2 cellular contexts compared by ENCODE assay signal in the genomic region with DNA sequence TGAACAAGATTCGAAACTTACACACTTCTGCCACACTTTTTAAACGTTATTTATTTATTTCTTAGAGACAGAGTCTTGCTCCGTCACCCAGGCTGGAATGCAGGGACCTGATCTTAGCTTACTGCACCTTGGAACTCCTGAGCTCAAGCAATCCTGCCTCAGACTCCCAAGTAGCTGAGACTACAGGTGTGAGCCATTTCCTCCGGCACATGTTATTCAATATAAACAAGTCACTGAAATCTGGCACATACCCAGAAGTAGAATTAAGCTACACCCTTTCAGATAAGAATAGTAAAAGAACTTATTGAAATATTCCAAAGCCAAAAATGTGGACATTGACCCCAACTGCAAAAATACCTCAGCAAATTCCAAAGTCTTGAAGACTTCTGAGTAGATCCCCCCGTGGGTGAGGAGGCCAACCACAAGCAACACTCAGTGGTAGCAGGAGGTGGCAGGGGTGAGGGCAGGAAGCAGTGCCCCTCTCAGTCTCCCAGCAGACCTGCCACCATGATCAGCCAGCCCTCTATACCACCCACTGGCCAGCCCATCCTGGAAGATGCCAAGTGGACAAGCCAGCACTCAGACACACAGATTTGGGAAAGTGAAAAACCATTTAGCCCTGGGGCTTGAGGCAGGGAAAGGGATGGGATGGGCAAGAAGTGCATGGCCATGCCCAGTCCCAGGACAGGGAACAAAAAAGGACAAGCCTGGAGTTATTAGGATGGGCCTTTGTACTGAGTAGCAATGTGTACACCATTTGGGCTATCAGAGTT.
TF ChIP-seq lines count a peak whose summit lies in the region.

No MANE protein-coding gene starts in this region.

TF ChIP-seq in GM23338, 12 proteins besides CTCF, POLR2A, EP300 and RAD21 (continued from another document):
- no peak for TF ChIP-seq ZNF462 (CRISPR knock-in tag; IDR thresholded peaks at IDR 0.05)
- TF ChIP-seq, protein P1, sequence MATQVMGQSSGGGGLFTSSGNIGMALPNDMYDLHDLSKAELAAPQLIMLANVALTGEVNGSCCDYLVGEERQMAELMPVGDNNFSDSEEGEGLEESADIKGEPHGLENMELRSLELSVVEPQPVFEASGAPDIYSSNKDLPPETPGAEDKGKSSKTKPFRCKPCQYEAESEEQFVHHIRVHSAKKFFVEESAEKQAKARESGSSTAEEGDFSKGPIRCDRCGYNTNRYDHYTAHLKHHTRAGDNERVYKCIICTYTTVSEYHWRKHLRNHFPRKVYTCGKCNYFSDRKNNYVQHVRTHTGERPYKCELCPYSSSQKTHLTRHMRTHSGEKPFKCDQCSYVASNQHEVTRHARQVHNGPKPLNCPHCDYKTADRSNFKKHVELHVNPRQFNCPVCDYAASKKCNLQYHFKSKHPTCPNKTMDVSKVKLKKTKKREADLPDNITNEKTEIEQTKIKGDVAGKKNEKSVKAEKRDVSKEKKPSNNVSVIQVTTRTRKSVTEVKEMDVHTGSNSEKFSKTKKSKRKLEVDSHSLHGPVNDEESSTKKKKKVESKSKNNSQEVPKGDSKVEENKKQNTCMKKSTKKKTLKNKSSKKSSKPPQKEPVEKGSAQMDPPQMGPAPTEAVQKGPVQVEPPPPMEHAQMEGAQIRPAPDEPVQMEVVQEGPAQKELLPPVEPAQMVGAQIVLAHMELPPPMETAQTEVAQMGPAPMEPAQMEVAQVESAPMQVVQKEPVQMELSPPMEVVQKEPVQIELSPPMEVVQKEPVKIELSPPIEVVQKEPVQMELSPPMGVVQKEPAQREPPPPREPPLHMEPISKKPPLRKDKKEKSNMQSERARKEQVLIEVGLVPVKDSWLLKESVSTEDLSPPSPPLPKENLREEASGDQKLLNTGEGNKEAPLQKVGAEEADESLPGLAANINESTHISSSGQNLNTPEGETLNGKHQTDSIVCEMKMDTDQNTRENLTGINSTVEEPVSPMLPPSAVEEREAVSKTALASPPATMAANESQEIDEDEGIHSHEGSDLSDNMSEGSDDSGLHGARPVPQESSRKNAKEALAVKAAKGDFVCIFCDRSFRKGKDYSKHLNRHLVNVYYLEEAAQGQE (IDR thresholded peaks at IDR 0.05; ENCODE audit: unreplicated experiment), result no peak
- TF ChIP-seq ZNF331 (CRISPR knock-in tag; IDR thresholded peaks at IDR 0.05; ENCODE audit: low read depth), result no peak

TF ChIP-seq in WTC11, 78 proteins besides CTCF, POLR2A, EP300 and RAD21 (continued from another document):
- no peak for TF ChIP-seq ARID4B (CRISPR knock-in tag; IDR thresholded peaks at IDR 0.05; ENCODE audit: borderline replicate concordance)
- TF ChIP-seq ATF1 (CRISPR knock-in tag; IDR thresholded peaks at IDR 0.05), result no peak
- no peak for TF ChIP-seq STAT6 (CRISPR knock-in tag; conservative IDR thresholded peaks at IDR 0.05; ENCODE audit: low read depth)
- no peak for TF ChIP-seq GRHL2 (CRISPR knock-in tag; IDR thresholded peaks at IDR 0.05; ENCODE audit: insufficient replicate concordance, severe bottlenecking)
- no peak for TF ChIP-seq FOXK1 (CRISPR knock-in tag; IDR thresholded peaks at IDR 0.05)
- no peak for TF ChIP-seq ZNF263 (CRISPR knock-in tag; IDR thresholded peaks at IDR 0.05; ENCODE audit: low read depth)
- TF ChIP-seq, protein P2, sequence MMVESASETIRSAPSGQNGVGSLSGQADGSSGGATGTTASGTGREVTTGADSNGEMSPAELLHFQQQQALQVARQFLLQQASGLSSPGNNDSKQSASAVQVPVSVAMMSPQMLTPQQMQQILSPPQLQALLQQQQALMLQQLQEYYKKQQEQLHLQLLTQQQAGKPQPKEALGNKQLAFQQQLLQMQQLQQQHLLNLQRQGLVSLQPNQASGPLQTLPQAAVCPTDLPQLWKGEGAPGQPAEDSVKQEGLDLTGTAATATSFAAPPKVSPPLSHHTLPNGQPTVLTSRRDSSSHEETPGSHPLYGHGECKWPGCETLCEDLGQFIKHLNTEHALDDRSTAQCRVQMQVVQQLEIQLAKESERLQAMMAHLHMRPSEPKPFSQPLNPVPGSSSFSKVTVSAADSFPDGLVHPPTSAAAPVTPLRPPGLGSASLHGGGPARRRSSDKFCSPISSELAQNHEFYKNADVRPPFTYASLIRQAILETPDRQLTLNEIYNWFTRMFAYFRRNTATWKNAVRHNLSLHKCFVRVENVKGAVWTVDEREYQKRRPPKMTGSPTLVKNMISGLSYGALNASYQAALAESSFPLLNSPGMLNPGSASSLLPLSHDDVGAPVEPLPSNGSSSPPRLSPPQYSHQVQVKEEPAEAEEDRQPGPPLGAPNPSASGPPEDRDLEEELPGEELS (CRISPR knock-in tag; IDR thresholded peaks at IDR 0.05), result no peak
- no peak for TF ChIP-seq CREM (CRISPR knock-in tag; IDR thresholded peaks at IDR 0.05)
- no peak for TF ChIP-seq NR1H2 (CRISPR knock-in tag; IDR thresholded peaks at IDR 0.05)
